ENCODE assay signal across 1 cellular context in the genomic region with DNA sequence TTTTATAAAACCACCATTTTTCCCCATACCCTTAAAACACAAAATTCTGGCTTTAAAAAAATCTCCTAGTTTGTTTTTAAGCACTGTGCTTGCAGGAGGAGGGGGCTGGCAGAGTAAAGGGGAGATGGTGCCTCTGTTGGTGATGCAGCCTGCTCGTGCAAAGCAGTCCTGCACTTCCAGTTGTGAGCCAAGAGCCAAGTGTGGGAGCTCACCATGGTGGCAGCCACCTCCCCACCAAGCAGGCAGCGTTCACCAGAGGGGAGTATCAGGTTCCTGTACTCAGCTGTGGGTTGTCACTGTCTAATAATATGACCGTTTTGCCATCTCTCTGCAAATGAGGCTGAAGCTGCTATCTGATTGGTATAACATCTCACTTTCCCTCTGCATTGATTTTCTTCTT.
TF ChIP-seq lines count a peak whose summit lies in the region.

No MANE protein-coding gene starts in this region.

TF ChIP-seq in GM23338, 12 proteins besides CTCF, POLR2A, EP300 and RAD21:
- TF ChIP-seq REST (IDR thresholded peaks at IDR 0.05; ENCODE audit: unreplicated experiment), result no peak
- no peak for TF ChIP-seq NANOG (IDR thresholded peaks at IDR 0.05; ENCODE audit: borderline replicate concordance)
- no peak for TF ChIP-seq ZNF331 (CRISPR knock-in tag; IDR thresholded peaks at IDR 0.05; ENCODE audit: low read depth)
- TF ChIP-seq ZNF114 (CRISPR knock-in tag; IDR thresholded peaks at IDR 0.05), result no peak
- TF ChIP-seq JUNB (IDR thresholded peaks at IDR 0.05; ENCODE audit: unreplicated experiment), result no peak
- TF ChIP-seq EZH2 (IDR thresholded peaks at IDR 0.05; ENCODE audit: low read depth, unreplicated experiment), result no peak
- TF ChIP-seq POLR2AphosphoS5 (IDR thresholded peaks at IDR 0.05; ENCODE audit: low read depth), result no peak
- TF ChIP-seq EZH2phosphoT487 (IDR thresholded peaks at IDR 0.05; ENCODE audit: unreplicated experiment), result no peak
- TF ChIP-seq CREB1 (CRISPR knock-in tag; IDR thresholded peaks at IDR 0.05; ENCODE audit: low read depth), result no peak
- TF ChIP-seq ETS1 (IDR thresholded peaks at IDR 0.05), result no peak
- TF ChIP-seq STAT1 (IDR thresholded peaks at IDR 0.05; ENCODE audit: unreplicated experiment), result no peak
- TF ChIP-seq, protein P1, sequence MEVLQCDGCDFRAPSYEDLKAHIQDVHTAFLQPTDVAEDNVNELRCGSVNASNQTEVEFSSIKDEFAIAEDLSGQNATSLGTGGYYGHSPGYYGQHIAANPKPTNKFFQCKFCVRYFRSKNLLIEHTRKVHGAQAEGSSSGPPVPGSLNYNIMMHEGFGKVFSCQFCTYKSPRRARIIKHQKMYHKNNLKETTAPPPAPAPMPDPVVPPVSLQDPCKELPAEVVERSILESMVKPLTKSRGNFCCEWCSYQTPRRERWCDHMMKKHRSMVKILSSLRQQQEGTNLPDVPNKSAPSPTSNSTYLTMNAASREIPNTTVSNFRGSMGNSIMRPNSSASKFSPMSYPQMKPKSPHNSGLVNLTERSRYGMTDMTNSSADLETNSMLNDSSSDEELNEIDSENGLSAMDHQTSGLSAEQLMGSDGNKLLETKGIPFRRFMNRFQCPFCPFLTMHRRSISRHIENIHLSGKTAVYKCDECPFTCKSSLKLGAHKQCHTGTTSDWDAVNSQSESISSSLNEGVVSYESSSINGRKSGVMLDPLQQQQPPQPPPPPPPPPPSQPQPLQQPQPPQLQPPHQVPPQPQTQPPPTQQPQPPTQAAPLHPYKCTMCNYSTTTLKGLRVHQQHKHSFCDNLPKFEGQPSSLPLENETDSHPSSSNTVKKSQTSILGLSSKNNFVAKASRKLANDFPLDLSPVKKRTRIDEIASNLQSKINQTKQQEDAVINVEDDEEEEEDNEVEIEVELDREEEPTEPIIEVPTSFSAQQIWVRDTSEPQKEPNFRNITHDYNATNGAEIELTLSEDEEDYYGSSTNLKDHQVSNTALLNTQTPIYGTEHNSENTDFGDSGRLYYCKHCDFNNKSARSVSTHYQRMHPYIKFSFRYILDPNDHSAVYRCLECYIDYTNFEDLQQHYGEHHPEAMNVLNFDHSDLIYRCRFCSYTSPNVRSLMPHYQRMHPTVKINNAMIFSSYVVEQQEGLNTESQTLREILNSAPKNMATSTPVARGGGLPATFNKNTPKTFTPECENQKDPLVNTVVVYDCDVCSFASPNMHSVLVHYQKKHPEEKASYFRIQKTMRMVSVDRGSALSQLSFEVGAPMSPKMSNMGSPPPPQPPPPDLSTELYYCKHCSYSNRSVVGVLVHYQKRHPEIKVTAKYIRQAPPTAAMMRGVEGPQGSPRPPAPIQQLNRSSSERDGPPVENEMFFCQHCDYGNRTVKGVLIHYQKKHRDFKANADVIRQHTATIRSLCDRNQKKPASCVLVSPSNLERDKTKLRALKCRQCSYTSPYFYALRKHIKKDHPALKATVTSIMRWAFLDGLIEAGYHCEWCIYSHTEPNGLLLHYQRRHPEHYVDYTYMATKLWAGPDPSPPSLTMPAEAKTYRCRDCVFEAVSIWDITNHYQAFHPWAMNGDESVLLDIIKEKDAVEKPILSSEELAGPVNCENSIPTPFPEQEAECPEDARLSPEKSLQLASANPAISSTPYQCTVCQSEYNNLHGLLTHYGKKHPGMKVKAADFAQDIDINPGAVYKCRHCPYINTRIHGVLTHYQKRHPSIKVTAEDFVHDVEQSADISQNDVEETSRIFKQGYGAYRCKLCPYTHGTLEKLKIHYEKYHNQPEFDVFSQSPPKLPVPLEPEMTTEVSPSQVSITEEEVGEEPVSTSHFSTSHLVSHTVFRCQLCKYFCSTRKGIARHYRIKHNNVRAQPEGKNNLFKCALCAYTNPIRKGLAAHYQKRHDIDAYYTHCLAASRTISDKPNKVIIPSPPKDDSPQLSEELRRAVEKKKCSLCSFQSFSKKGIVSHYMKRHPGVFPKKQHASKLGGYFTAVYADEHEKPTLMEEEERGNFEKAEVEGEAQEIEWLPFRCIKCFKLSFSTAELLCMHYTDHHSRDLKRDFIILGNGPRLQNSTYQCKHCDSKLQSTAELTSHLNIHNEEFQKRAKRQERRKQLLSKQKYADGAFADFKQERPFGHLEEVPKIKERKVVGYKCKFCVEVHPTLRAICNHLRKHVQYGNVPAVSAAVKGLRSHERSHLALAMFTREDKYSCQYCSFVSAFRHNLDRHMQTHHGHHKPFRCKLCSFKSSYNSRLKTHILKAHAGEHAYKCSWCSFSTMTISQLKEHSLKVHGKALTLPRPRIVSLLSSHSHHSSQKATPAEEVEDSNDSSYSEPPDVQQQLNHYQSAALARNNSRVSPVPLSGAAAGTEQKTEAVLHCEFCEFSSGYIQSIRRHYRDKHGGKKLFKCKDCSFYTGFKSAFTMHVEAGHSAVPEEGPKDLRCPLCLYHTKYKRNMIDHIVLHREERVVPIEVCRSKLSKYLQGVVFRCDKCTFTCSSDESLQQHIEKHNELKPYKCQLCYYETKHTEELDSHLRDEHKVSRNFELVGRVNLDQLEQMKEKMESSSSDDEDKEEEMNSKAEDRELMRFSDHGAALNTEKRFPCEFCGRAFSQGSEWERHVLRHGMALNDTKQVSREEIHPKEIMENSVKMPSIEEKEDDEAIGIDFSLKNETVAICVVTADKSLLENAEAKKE (CRISPR knock-in tag; IDR thresholded peaks at IDR 0.05), result no peak
TF ChIP-seq in GM23338: peak in this region for 0.
